2 cellular contexts compared by ENCODE assay signal in the genomic region with DNA sequence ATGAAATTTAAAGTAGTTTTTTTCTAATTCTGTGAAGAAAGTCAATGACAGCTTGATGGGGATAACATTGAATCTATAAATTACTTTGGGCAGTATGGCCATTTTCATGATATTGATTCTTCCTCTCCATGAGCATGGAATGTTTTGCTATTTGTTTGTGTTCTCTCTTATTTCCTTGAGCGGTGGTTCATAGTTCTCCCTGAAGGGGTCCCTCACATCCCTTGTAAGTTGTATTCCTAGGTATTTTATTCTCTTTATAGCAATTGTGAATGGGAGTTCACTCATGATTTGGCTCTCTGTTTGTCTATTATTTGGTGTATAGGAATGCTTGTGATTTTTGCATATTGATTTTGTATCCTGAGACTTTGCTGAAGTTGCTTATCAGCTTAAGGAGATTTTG. TPM values are rescaled to one million over a fixed set of nuclear protein-coding genes. Genes with fewer than 3 reads are reported as not detected.
"Had no signal": no experiment of that assay in that cellular context is flagged by ENCODE, and none has a peak within 500 bp of the region (broad histone marks: within the 10 kb centered on the region; RNA-seq: fewer than 3 reads in every experiment).

No MANE protein-coding gene starts in this region.

RNA-seq across cellular contexts. Expression of a gene that starts 56.4 kb away (rescaled TPM):
- total RNA-seq: OCI-LY7, PC-9 had no signal
